ENCODE assay signal across 11 cellular contexts in genomic region chr22:31737932-31738331, GRCh38.
"Had no signal": no experiment of that assay in that cellular context is flagged by ENCODE, and none has a peak within 500 bp of the region (broad histone marks: within the 10 kb centered on the region; RNA-seq: fewer than 3 reads in every experiment).

No MANE protein-coding gene starts in this region.

- H3K27ac Mint-ChIP-seq: activated B cell treated with CpG ODN at 0.5 μM for 24 hours, mesothelial cell of epicardium had no signal

- H3K9me3 Mint-ChIP-seq: activated B cell treated with CpG ODN at 0.5 μM for 24 hours had no signal

- H3K36me3 ChIP-seq: pancreas had no signal

- H3K4me3 Mint-ChIP-seq: activated B cell treated with CpG ODN at 0.5 μM for 24 hours, mesothelial cell of epicardium had no signal

- H3K4me3 ChIP-seq: ascending aorta, dorsolateral prefrontal cortex, lower lobe of right lung, pancreas, thoracic aorta had no signal

- H3K9me3 ChIP-seq: ascending aorta, lower lobe of right lung, pancreas, thoracic aorta had no signal

- DNase-seq: activated B cell treated with CpG ODN at 0.5 μM for 24 hours; dorsolateral prefrontal cortex; left colon; lower lobe of right lung; pancreas; stimulated activated CD4-positive, alpha-beta T cell treated with anti-CD3 and anti-CD28 coated beads, Interleukin-2, amount 100 ng/mL, for 24 hours had no signal

- ATAC-seq: left colon, lower lobe of right lung had no signal

- FAIRE-seq: endometrium, islet of Langerhans, pancreas had no signal

- H3K27me3 ChIP-seq: ascending aorta, dorsolateral prefrontal cortex, pancreas had no signal

- H3K27me3 Mint-ChIP-seq: activated B cell treated with CpG ODN at 0.5 μM for 24 hours had no signal

- H3K4me1 Mint-ChIP-seq: mesothelial cell of epicardium had no signal

- H3K27ac ChIP-seq: ascending aorta, dorsolateral prefrontal cortex, lower lobe of right lung, pancreas, thoracic aorta had no signal
